In genomic region chr7:134546903-134547737, GRCh38 we compare ENCODE assay signal across 9 cellular contexts. TPM values are rescaled to one million over a fixed set of nuclear protein-coding genes. Genes with fewer than 3 reads are reported as not detected.
DNase-seq lines count a peak whose midpoint lies in the region; ATAC-seq and TF ChIP-seq lines count a peak whose summit lies in the region.
"Had no signal": no experiment of that assay in that cellular context is flagged by ENCODE, and none has a peak within 500 bp of the region (broad histone marks: within the 10 kb centered on the region; RNA-seq: fewer than 3 reads in every experiment).

No MANE protein-coding gene starts in this region.

- H3K9me3 ChIP-seq in Karpas-422 (ENCODE audit: low read length) (no peaks in the 10 kb centered on the region), cardiac muscle cell (ENCODE audit: low read depth) (no peaks in the 10 kb centered on the region)

- H3K27ac Mint-ChIP-seq in activated naive CD4-positive, alpha-beta T cell treated with anti-CD3 and anti-CD28 coated beads, Interleukin-2, amount 50 U/mL, for 72 hours: peak overlapping the region in 1 of 2 donors; percentile 19
- H3K27ac Mint-ChIP-seq: stimulated activated naive CD8-positive, alpha-beta T cell treated with anti-CD3 and anti-CD28 coated beads, Interleukin-15, Interleukin-2, amounts not matched to agents 100 ng/mL and 50 ng/mL, for 24 hours had no signal

- H3K27ac ChIP-seq in Karpas-422 (ENCODE audit: low read length): no peak overlapping the region
- peak overlapping the region; percentile 4 for H3K27ac ChIP-seq in cardiac muscle cell

- ATAC-seq in GM21619 (IDR thresholded peaks at IDR 0.05; ENCODE audit: unreplicated experiment): peak; percentile 19
- peak; percentile 74 to 81 for ATAC-seq in activated naive CD4-positive, alpha-beta T cell treated with anti-CD3 and anti-CD28 coated beads, Interleukin-2, amount 50 U/mL, for 72 hours

- no peaks in the 10 kb centered on the region for H4K20me1 ChIP-seq in Karpas-422 (ENCODE audit: insufficient read depth, low read depth, low read length)

- no peaks in the 10 kb centered on the region for H3K9me2 ChIP-seq in Karpas-422 (replicated peaks; ENCODE audit: insufficient read depth, low read length)

- H2AFZ ChIP-seq in Karpas-422 (ENCODE audit: low read length): no peak overlapping the region

- no peaks in the 10 kb centered on the region for H3K27me3 ChIP-seq in Karpas-422 (ENCODE audit: low read length)
- no peaks in the 10 kb centered on the region for H3K27me3 ChIP-seq in cardiac muscle cell

- H3K9me3 Mint-ChIP-seq in activated naive CD4-positive, alpha-beta T cell treated with anti-CD3 and anti-CD28 coated beads, Interleukin-2, amount 50 U/mL, for 72 hours: no peaks in the 10 kb centered on the region
- H3K9me3 Mint-ChIP-seq: stimulated activated naive CD8-positive, alpha-beta T cell treated with anti-CD3 and anti-CD28 coated beads, Interleukin-15, Interleukin-2, amounts not matched to agents 100 ng/mL and 50 ng/mL, for 24 hours had no signal

- DNase-seq in DMS153 treated with DMSO at 0.1 percent for 48 hours (lab: John Stamatoyannopoulos, UW; ENCODE audit: unreplicated experiment) (peak; percentile 72), Karpas-422 (peak; percentile 78), SK-N-DZ (ENCODE audit: low spot score) (peak; percentile 53), cardiac muscle cell (ENCODE audit: low read depth in 1 of 2, low spot score in 1 of 2) (peak; percentile 18 to 67), posterior vena cava (ENCODE audit: low spot score) (peak; percentile 88), ureter (ENCODE audit: low spot score) (peak; percentile 83)
- peak; percentile 58 to 70 for DNase-seq in activated naive CD4-positive, alpha-beta T cell treated with anti-CD3 and anti-CD28 coated beads, Interleukin-2, amount 50 U/mL, for 72 hours (ENCODE audit: low spot score in 2 of 2)

- H3K36me3 Mint-ChIP-seq in activated naive CD4-positive, alpha-beta T cell treated with anti-CD3 and anti-CD28 coated beads, Interleukin-2, amount 50 U/mL, for 72 hours: no peaks in the 10 kb centered on the region

- no peak overlapping the region for H3K9ac ChIP-seq in Karpas-422 (ENCODE audit: low read length)

- no peaks in the 10 kb centered on the region for H3K79me2 ChIP-seq in Karpas-422 (ENCODE audit: low read length)

- H3K36me3 ChIP-seq in Karpas-422 (ENCODE audit: insufficient read depth, low read length): no peaks in the 10 kb centered on the region
- H3K36me3 ChIP-seq in cardiac muscle cell: no peaks in the 10 kb centered on the region

- H3K4me1 ChIP-seq in Karpas-422 (ENCODE audit: low read length): peaks cover 7% of the 10 kb centered on the region
- peaks cover 16% of the 10 kb centered on the region for H3K4me1 ChIP-seq in cardiac muscle cell (ENCODE audit: low read depth)

- H3K4me3 ChIP-seq in Karpas-422 (ENCODE audit: low read length) (no peak overlapping the region), cardiac muscle cell (peak overlapping the region; percentile 34)

- TF ChIP-seq CTCF in cardiac muscle cell (IDR thresholded peaks at IDR 0.05; ENCODE audit: low read depth, low read length): peak; percentile 92

- intact Hi-C loops in posterior vena cava (cut with DNase I): no loop called here

- H3K4me2 ChIP-seq in Karpas-422 (ENCODE audit: low read depth, low read length, poor library complexity, severe bottlenecking): peak overlapping the region; percentile 10

RNA-seq across cellular contexts. Expression of gene AKR1B15, which starts 1.8 kb away (rescaled TPM):
- not detected in 2 replicates for total RNA-seq in Karpas-422 (2014; rRNA removed; shearing (Covaris generic); ENCODE audit: low replicate concordance)
- not detected in 2 replicates for polyA plus RNA-seq in SK-N-DZ (2014; cell fraction: cytosol; rRNA removed)
- polyA plus RNA-seq in SK-N-DZ (2014; cell fraction: nucleus; rRNA removed): not detected in 2 replicates
- total RNA-seq in activated naive CD4-positive, alpha-beta T cell treated with anti-CD3 and anti-CD28 coated beads, Interleukin-2, amount 50 U/mL, for 72 hours: not detected
- 0.21 and 1.6 TPM in 2 replicates for total RNA-seq in cardiac muscle cell
- 1.3 and 2.6 TPM in 2 replicates for polyA plus RNA-seq in cardiac muscle cell
- total RNA-seq in posterior vena cava: under 1 TPM in 1 of 2 donors, not detected in 1; 0.29 TPM
- 1.6 TPM for total RNA-seq in ureter

RNA-seq across cellular contexts. Expression of gene AKR1B10, which starts 19.8 kb away (rescaled TPM):
- total RNA-seq in Karpas-422 (2014; rRNA removed; shearing (Covaris generic); ENCODE audit: low replicate concordance): not detected in 2 replicates
- polyA plus RNA-seq in SK-N-DZ (2014; cell fraction: cytosol; rRNA removed): not detected in 2 replicates
- 0.09 TPM in 1 of 2 replicates, not detected in the other for polyA plus RNA-seq in SK-N-DZ (2014; cell fraction: nucleus; rRNA removed)
- not detected for total RNA-seq in activated naive CD4-positive, alpha-beta T cell treated with anti-CD3 and anti-CD28 coated beads, Interleukin-2, amount 50 U/mL, for 72 hours
- total RNA-seq in cardiac muscle cell: 0.57 and 0.67 TPM in 2 replicates
- 0.60 and 1.3 TPM in 2 replicates for polyA plus RNA-seq in cardiac muscle cell
- under 1 TPM in 1 of 2 donors, not detected in 1; 0.48 TPM for total RNA-seq in posterior vena cava
- total RNA-seq in ureter: 11.1 TPM
